Comparison of ENCODE assay signal across 1 cellular context in genomic region chr5:93403529-93403928, GRCh38.
TF ChIP-seq lines count a peak whose summit lies in the region.

No MANE protein-coding gene starts in this region.

TF ChIP-seq in HEK293, 187 proteins besides CTCF, POLR2A, EP300 and RAD21 (continued from another document):
- TF ChIP-seq ZNF18 (tag by site-specific recombination; IDR thresholded peaks at IDR 0.05) (peak; percentile 40; the same call in 1 of the 2 replicates), PRDM4 (tag by site-specific recombination; IDR thresholded peaks at IDR 0.05) (0 out of 2 replicates have a peak, but pooled peaks have one; percentile 31)
